ENCODE assay signal across 8 cellular contexts in genomic region chr19:10086904-10087256, GRCh38. TPM values are rescaled to one million over a fixed set of nuclear protein-coding genes. Genes with fewer than 3 reads are reported as not detected.
DNase-seq lines count a peak whose midpoint lies in the region; ATAC-seq and TF ChIP-seq lines count a peak whose summit lies in the region.

No MANE protein-coding gene starts in this region.

- no peak for TF ChIP-seq CTCF in Caco-2 (IDR thresholded peaks at IDR 0.05; ENCODE audit: insufficient read depth in 1 of 2, low read depth in 1 of 2, low read length in 1 of 2, severe bottlenecking in 1 of 2, unreplicated experiment in 1 of 2)
- no peak for TF ChIP-seq CTCF in WTC11 (IDR thresholded peaks at IDR 0.05)
- no peak for TF ChIP-seq CTCF in endodermal cell (conservative IDR thresholded peaks at IDR 0.05)

- DNase-seq in Caco-2: no peak
- DNase-seq in WTC11 (ENCODE audit: low spot score): no peak
- DNase-seq in endodermal cell: no peak
- no peak for DNase-seq in NCI-H345 treated with DMSO at 0.1 percent for 48 hours (lab: John Stamatoyannopoulos, UW; ENCODE audit: unreplicated experiment)
- no peak for DNase-seq in NCI-H2227 (lab: John Stamatoyannopoulos, UW; ENCODE audit: unreplicated experiment)

- POLR2A ChIA-PET in Caco-2 (lab: Charles Lee): no interaction called here
- POLR2A ChIA-PET in WTC11 (lab: Charles Lee): interaction anchor here (0.6 kb wide), 1 partner anchor 190 kb away, joined by 4 read pairs; no protein-coding TSS in a partner anchor

- H3K9me3 ChIP-seq in Caco-2: no peaks in the 10 kb centered on the region
- H3K9me3 ChIP-seq in endodermal cell (ENCODE audit: control insufficient read depth, low read length): no peaks in the 10 kb centered on the region
- peaks cover 6% of the 10 kb centered on the region for H3K9me3 ChIP-seq in neuron (ENCODE audit: low read length)

- no peaks in the 10 kb centered on the region for H3K36me3 ChIP-seq in Caco-2 (ENCODE audit: control insufficient read depth, insufficient read depth, low read length)
- no peaks in the 10 kb centered on the region for H3K36me3 ChIP-seq in endodermal cell (ENCODE audit: control insufficient read depth, insufficient read depth, low read length)
- no peaks in the 10 kb centered on the region for H3K36me3 ChIP-seq in neuron (ENCODE audit: insufficient read depth, low read length)

- WGBS in endodermal cell (ENCODE audit: insufficient coverage in 1 of 2, insufficient read length in 1 of 2), 2 experiments: 18 to 25% methylated on average over 5 to 26 of the region's 26 CpGs

- ATAC-seq in WTC11 (no peak), HG03097 (IDR thresholded peaks at IDR 0.05; ENCODE audit: low FRiP score, unreplicated experiment) (no peak), HG02973 (IDR thresholded peaks at IDR 0.05; ENCODE audit: unreplicated experiment) (no peak)

- H3K27ac ChIP-seq in endodermal cell (ENCODE audit: low read depth, low read length): no peak overlapping the region

- CTCF ChIA-PET in Caco-2 (lab: Charles Lee): no interaction called here
- CTCF ChIA-PET in WTC11 (lab: Charles Lee): no interaction called here

- H3K4me3 Mint-ChIP-seq in Caco-2 (ENCODE audit: unreplicated experiment) (peak overlapping the region; percentile 89), WTC11 (peak overlapping the region; percentile 85), endodermal cell (peak overlapping the region; percentile 63)

- intact Hi-C loops in Caco-2 (cut with micrococcal nuclease; ENCODE audit: unreplicated experiment): no loop called here

- H3K4me1 Mint-ChIP-seq in Caco-2 (ENCODE audit: low read depth, unreplicated experiment): no peaks in the 10 kb centered on the region
- peaks cover 8% of the 10 kb centered on the region; the same call in 1 of the 2 replicates for H3K4me1 Mint-ChIP-seq in WTC11
- no peaks in the 10 kb centered on the region for H3K4me1 Mint-ChIP-seq in endodermal cell

- H3K27me3 Mint-ChIP-seq in Caco-2 (ENCODE audit: insufficient read depth, unreplicated experiment) (no peaks in the 10 kb centered on the region), WTC11 (ENCODE audit: low read depth) (peaks cover 23% of the 10 kb centered on the region), endodermal cell (ENCODE audit: insufficient read depth) (peaks cover 31% of the 10 kb centered on the region)

- BruUV-seq in Caco-2 (replicated peaks; lab: Mats Ljungman, UMichigan): no TSS peak

- H3K4me1 ChIP-seq in Caco-2 (no peaks in the 10 kb centered on the region), endodermal cell (ENCODE audit: control insufficient read depth, insufficient read depth, low read length) (no peaks in the 10 kb centered on the region), neuron (ENCODE audit: insufficient read depth, low read length) (no peaks in the 10 kb centered on the region)

- H3K27me3 ChIP-seq in Caco-2 (replicated peaks; ENCODE audit: control insufficient read depth, insufficient read depth, low read length) (no peaks in the 10 kb centered on the region), endodermal cell (ENCODE audit: control insufficient read depth, insufficient read depth, low read length, poor library complexity, severe bottlenecking) (peaks cover 38% of the 10 kb centered on the region), neuron (ENCODE audit: insufficient read depth, low read length) (peaks cover 8% of the 10 kb centered on the region)

- peak overlapping the region; percentile 72 for H3K4me3 ChIP-seq in Caco-2 (ENCODE audit: low read depth, low read length)
- no peak overlapping the region for H3K4me3 ChIP-seq in endodermal cell (ENCODE audit: low read length)
- no peak overlapping the region for H3K4me3 ChIP-seq in neuron (ENCODE audit: low read length)

- peak overlapping the region; percentile 44 for H2AFZ ChIP-seq in neuron (ENCODE audit: low read depth, low read length)

- H3K9me3 Mint-ChIP-seq in Caco-2 (ENCODE audit: unreplicated experiment) (no peaks in the 10 kb centered on the region), WTC11 (no peaks in the 10 kb centered on the region), endodermal cell (no peaks in the 10 kb centered on the region)

- H3K27ac Mint-ChIP-seq in Caco-2 (ENCODE audit: unreplicated experiment): no peak overlapping the region
- no peak overlapping the region for H3K27ac Mint-ChIP-seq in WTC11
- H3K27ac Mint-ChIP-seq in endodermal cell: no peak overlapping the region

- H3K36me3 Mint-ChIP-seq in Caco-2 (ENCODE audit: insufficient read depth, unreplicated experiment) (peaks cover 5% of the 10 kb centered on the region), WTC11 (peaks cover 8% of the 10 kb centered on the region), endodermal cell (ENCODE audit: low read depth) (peaks cover 2% of the 10 kb centered on the region)

- no peak overlapping the region for H3K9ac ChIP-seq in endodermal cell (ENCODE audit: extremely low read depth, low read length, poor library complexity, severe bottlenecking)

TF ChIP-seq in WTC11, 78 proteins besides CTCF, POLR2A, EP300 and RAD21:
- TF ChIP-seq ZNF423 (CRISPR knock-in tag; IDR thresholded peaks at IDR 0.05) (peak; percentile 35; the same call in 1 of the 2 replicates), MLX (CRISPR knock-in tag; IDR thresholded peaks at IDR 0.05) (no peak), ZSCAN18 (CRISPR knock-in tag; IDR thresholded peaks at IDR 0.05) (no peak)

RNA-seq across cellular contexts. Expression of gene SHFL, which starts 0.8 kb away (rescaled TPM):
- total RNA-seq in Caco-2 (2022): 3.6 and 6.2 TPM in 2 replicates
- 22.5 to 28.4 TPM (median 23.0 TPM) in 3 replicates for total RNA-seq in WTC11 (2021)
- 10 to 100 TPM in 1 of 2 donors, 1 to 10 TPM in 1; 8.2 to 15.0 TPM for total RNA-seq in endodermal cell
- polyA plus RNA-seq in endodermal cell (2013, experiment 1 of 2): 1.1 TPM
- 1.4 TPM for polyA plus RNA-seq in endodermal cell (2013, experiment 2 of 2)

RNA-seq across cellular contexts. Expression of gene ANGPTL6, which starts 15.6 kb away (rescaled TPM):
- total RNA-seq in Caco-2 (2022) (0.23 and 0.49 TPM in 2 replicates), WTC11 (2021) (0.21 to 0.30 TPM (median 0.28 TPM) in 3 replicates), endodermal cell (not detected)
- polyA plus RNA-seq in endodermal cell (2013, experiment 1 of 2): 0.14 TPM
- polyA plus RNA-seq in endodermal cell (2013, experiment 2 of 2): 0.29 TPM

RNA-seq across cellular contexts. Expression of gene PPAN, which starts 19.3 kb away (rescaled TPM):
- 61.0 and 62.8 TPM in 2 replicates for total RNA-seq in Caco-2 (2022)
- total RNA-seq in WTC11 (2021): 74.1 to 83.7 TPM (median 80.8 TPM) in 3 replicates
- 10 to 100 TPM; 40.3 to 54.0 TPM for total RNA-seq in endodermal cell
- polyA plus RNA-seq in endodermal cell (2013, experiment 1 of 2): 31.6 TPM
- polyA plus RNA-seq in endodermal cell (2013, experiment 2 of 2): 28.0 TPM

RNA-seq across cellular contexts. Expression of gene P2RY11, which starts 24.6 kb away (rescaled TPM):
- total RNA-seq in Caco-2 (2022) (18.4 and 18.6 TPM in 2 replicates), WTC11 (2021) (21.0 to 21.5 TPM (median 21.2 TPM) in 3 replicates), endodermal cell (10 to 100 TPM in 1 of 2 donors, 1 to 10 TPM in 1; 9.0 to 14.8 TPM)
- polyA plus RNA-seq in endodermal cell (2013, experiment 1 of 2): 6.3 TPM
- polyA plus RNA-seq in endodermal cell (2013, experiment 2 of 2): 5.1 TPM

RNA-seq across cellular contexts. Expression of gene EIF3G, which starts 32.8 kb away (rescaled TPM):
- total RNA-seq in Caco-2 (2022): 214 and 229 TPM in 2 replicates
- total RNA-seq in WTC11 (2021): 318 to 333 TPM (median 323 TPM) in 3 replicates
- total RNA-seq in endodermal cell: 100 to 1,000 TPM; 216 to 257 TPM
- 179 TPM for polyA plus RNA-seq in endodermal cell (2013, experiment 1 of 2)
- polyA plus RNA-seq in endodermal cell (2013, experiment 2 of 2): 159 TPM
